In the genomic region with DNA sequence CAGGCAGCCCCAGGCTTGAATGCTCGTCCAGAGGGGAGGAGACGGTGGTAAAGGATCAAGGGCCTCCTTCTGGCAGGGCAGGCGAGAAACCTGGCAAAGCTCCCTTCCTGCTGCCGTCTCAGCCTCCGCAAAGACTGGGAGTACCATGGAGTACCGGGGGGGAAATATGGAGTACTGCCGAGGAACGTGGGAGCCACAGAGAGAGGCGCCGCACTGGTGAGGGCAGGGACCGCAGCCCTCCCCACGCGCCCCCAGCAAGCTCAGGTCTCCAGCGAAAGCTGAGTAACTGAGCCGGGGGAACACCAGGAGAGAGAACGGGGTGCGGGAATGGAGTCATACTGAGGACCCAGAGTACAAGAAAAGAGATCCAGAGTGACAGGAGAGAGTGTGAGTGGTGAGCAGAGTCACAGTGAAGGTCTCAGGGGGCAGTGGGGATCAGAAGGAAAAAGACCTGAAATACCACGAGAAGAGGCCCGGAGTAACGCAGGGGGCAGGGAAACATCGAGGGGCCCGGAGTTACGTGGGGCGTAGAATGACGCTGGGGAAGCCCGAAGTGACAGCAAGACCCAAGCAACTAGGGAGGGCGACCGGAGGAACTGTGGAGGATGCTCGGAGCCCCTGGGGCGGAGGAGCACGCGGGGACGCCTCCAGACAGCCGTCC, we compare ENCODE assay signal across 8 cellular contexts. TPM values are rescaled to one million over a fixed set of nuclear protein-coding genes. Genes with fewer than 3 reads are reported as not detected.
DNase-seq lines count a peak whose midpoint lies in the region; ATAC-seq and TF ChIP-seq lines count a peak whose summit lies in the region.

No MANE protein-coding gene starts in this region.

- H3K4me1 Mint-ChIP-seq in Calu3 (ENCODE audit: low read depth, unreplicated experiment) (peaks cover 24% of the 10 kb centered on the region), memory B cell (peaks cover 23% of the 10 kb centered on the region)

- intact Hi-C loops in Calu3 (cut with micrococcal nuclease; ENCODE audit: unreplicated experiment), result no loop called here

- no peaks in the 10 kb centered on the region for H3K27me3 Mint-ChIP-seq in Calu3 (ENCODE audit: unreplicated experiment)
- no peaks in the 10 kb centered on the region for H3K27me3 Mint-ChIP-seq in memory B cell

- DNase-seq in Calu3 (peak; percentile 35), KG1 (lab: John Stamatoyannopoulos, UW) (peak; percentile 78), memory B cell (ENCODE audit: low spot score in 2 of 2) (peak; percentile 53 to 59)
- peak in 4 of 6 experiments; percentile 43 to 66 (median 65) for DNase-seq in stimulated activated naive CD4-positive, alpha-beta T cell (lab: John Stamatoyannopoulos, UW)

- H3K27me3 ChIP-seq in duodenal mucosa (ENCODE audit: control insufficient read depth in 1 of 2, insufficient read depth in 2 of 2, low read length in 2 of 2), result no peaks in the 10 kb centered on the region

- H3K36me3 Mint-ChIP-seq in Calu3 (ENCODE audit: insufficient read depth, unreplicated experiment) (peaks cover 46% of the 10 kb centered on the region), memory B cell (peaks cover 10% of the 10 kb centered on the region)

- peak overlapping the region; percentile 83 for H3K4me3 Mint-ChIP-seq in Calu3 (ENCODE audit: low read depth, unreplicated experiment)
- peak overlapping the region; percentile 97 for H3K4me3 Mint-ChIP-seq in memory B cell

- peak overlapping the region; percentile 87 for H3K27ac ChIP-seq in VCaP
- H3K27ac ChIP-seq in duodenal mucosa (ENCODE audit: low read depth, low read length), result peak overlapping the region; percentile 79

- CTCF ChIA-PET in Calu3 (lab: Charles Lee), result interaction anchor here (0.6 to 1.4 kb wide), 9 partner anchors 9 to 1151 kb away, joined by 3 to 8 read pairs (median 4); partner anchors contain the start of genes B3GAT3, MTA2, TUT1 and ZBTB3

- H3K27ac Mint-ChIP-seq in Calu3 (ENCODE audit: unreplicated experiment), result peak overlapping the region; percentile 81
- H3K27ac Mint-ChIP-seq in memory B cell, result peak overlapping the region; percentile 95

- no peaks in the 10 kb centered on the region for H3K9me3 ChIP-seq in duodenal mucosa (ENCODE audit: control insufficient read depth in 1 of 2, low read length in 2 of 2)

- ATAC-seq in GM21390 (IDR thresholded peaks at IDR 0.05; ENCODE audit: unreplicated experiment) (peak; percentile 6), memory B cell (ENCODE audit: low read depth) (peak; percentile 51), HG03439 (IDR thresholded peaks at IDR 0.05; ENCODE audit: unreplicated experiment) (no peak)

- no peaks in the 10 kb centered on the region for H3K9me3 Mint-ChIP-seq in Calu3 (ENCODE audit: low read depth, unreplicated experiment)
- no peaks in the 10 kb centered on the region for H3K9me3 Mint-ChIP-seq in memory B cell

- H3K9ac ChIP-seq in duodenal mucosa (ENCODE audit: low read depth in 1 of 2, low read length in 2 of 2), result peak overlapping the region; percentile 75 to 81

- H3K4me3 ChIP-seq in duodenal mucosa (ENCODE audit: low read depth in 1 of 2, low read length in 2 of 2), result peak overlapping the region; percentile 70 to 71

- peaks cover 7 to 27% of the 10 kb centered on the region in 2 donors for H3K36me3 ChIP-seq in duodenal mucosa (ENCODE audit: control insufficient read depth in 1 of 2, insufficient read depth in 2 of 2, low read length in 2 of 2)

- BruUV-seq in Calu3 (replicated peaks; lab: Mats Ljungman, UMichigan), result no TSS peak

- H3K4me1 ChIP-seq in duodenal mucosa (ENCODE audit: control insufficient read depth in 1 of 2, insufficient read depth in 2 of 2, low read length in 2 of 2), result peaks cover 21 to 26% of the 10 kb centered on the region in 2 donors

- no peak for TF ChIP-seq CTCF in Calu3 (IDR thresholded peaks at IDR 0.05; ENCODE audit: unreplicated experiment)
- TF ChIP-seq CTCF in VCaP (conservative IDR thresholded peaks at IDR 0.05), result no peak

RNA-seq across cellular contexts. Expression of gene EML3, which starts 0.7 kb away (rescaled TPM):
- total RNA-seq in Calu3 (2022), result 43.3 and 51.4 TPM in 2 replicates

RNA-seq across cellular contexts. Expression of gene ROM1, which starts 1.2 kb away (rescaled TPM):
- total RNA-seq in Calu3 (2022), result 1.6 and 2.6 TPM in 2 replicates

RNA-seq across cellular contexts. Expression of gene B3GAT3, which starts 10.0 kb away (rescaled TPM):
- total RNA-seq in Calu3 (2022), result 31.5 and 32.7 TPM in 2 replicates

RNA-seq across cellular contexts. Expression of gene MTA2, which starts 10.2 kb away (rescaled TPM):
- total RNA-seq in Calu3 (2022), result 90.4 and 97.2 TPM in 2 replicates

RNA-seq across cellular contexts. Expression of gene TUT1, which starts 20.5 kb away (rescaled TPM):
- total RNA-seq in Calu3 (2022), result 21.9 and 26.3 TPM in 2 replicates
